In genomic region chr12:75947171-75947723, GRCh38 we compare ENCODE assay signal across 24 cellular contexts.
"Had no signal": no experiment of that assay in that cellular context is flagged by ENCODE, and none has a peak within 500 bp of the region (broad histone marks: within the 10 kb centered on the region; RNA-seq: fewer than 3 reads in every experiment).

No MANE protein-coding gene starts in this region.

- H3K9me3 ChIP-seq: body of pancreas, prostate gland, right atrium auricular region, tibial nerve, uterus had no signal

- H3K27me3 Mint-ChIP-seq: activated CD4-positive, alpha-beta T cell treated with anti-CD3 and anti-CD28 coated beads, Interleukin-2, amount 10 ng/mL, durations not matched to agents 24 days and 14 days; activated CD8-positive, alpha-beta T cell treated with anti-CD3 and anti-CD28 coated beads for 36 hours; activated naive CD8-positive, alpha-beta T cell treated with anti-CD3 and anti-CD28 coated beads, Interleukin-2, amount 10 ng/mL, durations not matched to agents 7 days and 5 days; activated T-helper 17 cell treated with anti-CD3 and anti-CD28 coated beads, Interleukin-2, amount 50 U/mL, for 72 hours; naive B cell had no signal

- H3K4me2 ChIP-seq: neural progenitor cell had no signal

- H3K9ac ChIP-seq: neural progenitor cell had no signal

- H3K27me3 ChIP-seq: body of pancreas, foreskin keratinocyte, neural progenitor cell, right atrium auricular region, tibial nerve, uterus had no signal

- H3K9me3 Mint-ChIP-seq: activated CD4-positive, alpha-beta T cell treated with anti-CD3 and anti-CD28 coated beads, Interleukin-2, amount 10 ng/mL, durations not matched to agents 24 days and 14 days; activated CD8-positive, alpha-beta T cell treated with anti-CD3 and anti-CD28 coated beads for 36 hours; activated naive CD8-positive, alpha-beta T cell treated with anti-CD3 and anti-CD28 coated beads, Interleukin-2, amount 10 ng/mL, durations not matched to agents 7 days and 5 days; activated T-helper 17 cell treated with anti-CD3 and anti-CD28 coated beads, Interleukin-2, amount 50 U/mL, for 72 hours; naive B cell; neural progenitor cell had no signal

- H3K36me3 ChIP-seq: neural progenitor cell, prostate gland, right atrium auricular region, tibial nerve, uterus had no signal

- H2AFZ ChIP-seq: neural progenitor cell had no signal

- ATAC-seq: activated CD8-positive, alpha-beta T cell treated with anti-CD3 and anti-CD28 coated beads for 36 hours; activated T-helper 17 cell treated with anti-CD3 and anti-CD28 coated beads, Interleukin-2, amount 50 U/mL, for 72 hours; body of pancreas; foreskin keratinocyte; left lobe of liver; stimulated activated naive CD8-positive, alpha-beta T cell treated with anti-CD3 and anti-CD28 coated beads, Interleukin-15, Interleukin-2, amounts not matched to agents 100 U/mL and 50 U/mL, for 24 hours had no signal

- H3K36me3 Mint-ChIP-seq: activated naive CD8-positive, alpha-beta T cell treated with anti-CD3 and anti-CD28 coated beads, Interleukin-2, amount 10 ng/mL, durations not matched to agents 7 days and 5 days; naive B cell; neural progenitor cell had no signal

- DNase-seq: activated CD4-positive, alpha-beta T cell treated with anti-CD3 and anti-CD28 coated beads, Interleukin-2, amount 10 ng/mL, durations not matched to agents 24 days and 14 days; activated CD4-positive, CD25-positive, alpha-beta regulatory T cell; activated CD8-positive, alpha-beta T cell treated with anti-CD3 and anti-CD28 coated beads for 36 hours; activated naive CD4-positive, alpha-beta T cell; activated naive CD8-positive, alpha-beta T cell treated with anti-CD3 and anti-CD28 coated beads, Interleukin-2, amount 10 ng/mL, durations not matched to agents 7 days and 5 days; activated T-cell treated with anti-CD3 and anti-CD28 coated beads, Interleukin-2, amount 50 U/mL, for 1 hour; amygdala; body of pancreas; endodermal cell; foreskin keratinocyte; glutamatergic neuron; hypothalamus; kidney; naive B cell; stimulated activated naive CD8-positive, alpha-beta T cell treated with anti-CD3 and anti-CD28 coated beads, Interleukin-15, Interleukin-2, amounts not matched to agents 100 U/mL and 50 U/mL, for 24 hours; uterus had no signal

- H3K27ac Mint-ChIP-seq: activated CD4-positive, alpha-beta T cell treated with anti-CD3 and anti-CD28 coated beads, Interleukin-2, amount 10 ng/mL, durations not matched to agents 24 days and 14 days; activated CD8-positive, alpha-beta T cell treated with anti-CD3 and anti-CD28 coated beads for 36 hours; activated naive CD8-positive, alpha-beta T cell treated with anti-CD3 and anti-CD28 coated beads, Interleukin-2, amount 10 ng/mL, durations not matched to agents 7 days and 5 days; activated T-helper 17 cell treated with anti-CD3 and anti-CD28 coated beads, Interleukin-2, amount 50 U/mL, for 72 hours; endodermal cell; naive B cell; neural progenitor cell had no signal

- H3K4me3 ChIP-seq: body of pancreas, lung, neural progenitor cell, prostate gland, right atrium auricular region, skin epidermis, tibial nerve, uterus had no signal

- FAIRE-seq: kidney had no signal

- H3K27ac ChIP-seq: body of pancreas, foreskin keratinocyte, neural progenitor cell, prostate gland, right atrium auricular region, skin epidermis, tibial nerve, uterus had no signal

- H3K4me1 ChIP-seq: neural progenitor cell, prostate gland had no signal

- H3K4me3 Mint-ChIP-seq: activated CD4-positive, alpha-beta T cell treated with anti-CD3 and anti-CD28 coated beads, Interleukin-2, amount 10 ng/mL, durations not matched to agents 24 days and 14 days; activated CD8-positive, alpha-beta T cell treated with anti-CD3 and anti-CD28 coated beads for 36 hours; activated naive CD8-positive, alpha-beta T cell treated with anti-CD3 and anti-CD28 coated beads, Interleukin-2, amount 10 ng/mL, durations not matched to agents 7 days and 5 days; activated T-helper 17 cell treated with anti-CD3 and anti-CD28 coated beads, Interleukin-2, amount 50 U/mL, for 72 hours; endodermal cell; naive B cell; neural progenitor cell had no signal
